Comparison of ENCODE assay signal across 8 cellular contexts in genomic region chr6:166998256-166999144, GRCh38. TPM values are rescaled to one million over a fixed set of nuclear protein-coding genes. Genes with fewer than 3 reads are reported as not detected.
A peak's percentile ranks its signal among the peaks of the same experiment; 100 is the strongest.
DNase-seq lines count a peak whose midpoint lies in the region; ATAC-seq and TF ChIP-seq lines count a peak whose summit lies in the region.

No MANE protein-coding gene starts in this region.

- peaks cover 34% of the 10 kb centered on the region for H3K4me1 Mint-ChIP-seq in brain
- peaks cover 28% of the 10 kb centered on the region for H3K4me1 Mint-ChIP-seq in stimulated activated naive CD8-positive, alpha-beta T cell treated with anti-CD3 and anti-CD28 coated beads, Interleukin-15, Interleukin-2, amounts not matched to agents 100 ng/mL and 50 ng/mL, for 24 hours (ENCODE audit: low read depth)

- intact Hi-C loops in left colon (cut with DNase I, micrococcal nuclease): loop anchor here in 1 of 2 donors (5.0 kb wide), 1 partner anchor 144 kb away; no protein-coding TSS in a partner anchor

- peaks cover 0 to under 1% (median 0%) of the 10 kb centered on the region in 3 donors for H3K36me3 ChIP-seq in Peyer's patch

- H3K36me3 Mint-ChIP-seq in brain: peaks cover 14% of the 10 kb centered on the region
- H3K36me3 Mint-ChIP-seq in stimulated activated naive CD8-positive, alpha-beta T cell treated with anti-CD3 and anti-CD28 coated beads, Interleukin-15, Interleukin-2, amounts not matched to agents 100 ng/mL and 50 ng/mL, for 24 hours (ENCODE audit: low read depth): peaks cover 48% of the 10 kb centered on the region

- peak; percentile 4 for ATAC-seq in HG02798 (IDR thresholded peaks at IDR 0.05; ENCODE audit: poor library complexity, unreplicated experiment)
- peak; percentile 11 for ATAC-seq in left colon

- peaks cover 4% of the 10 kb centered on the region for H3K27me3 Mint-ChIP-seq in brain
- H3K27me3 Mint-ChIP-seq in stimulated activated naive CD8-positive, alpha-beta T cell treated with anti-CD3 and anti-CD28 coated beads, Interleukin-15, Interleukin-2, amounts not matched to agents 100 ng/mL and 50 ng/mL, for 24 hours: no peaks in the 10 kb centered on the region

- H3K9me3 ChIP-seq in Peyer's patch: no peaks in the 10 kb centered on the region

- H3K4me3 ChIP-seq in Peyer's patch: peak overlapping the region; percentile 75 to 92 (median 88)

- TF ChIP-seq POLR2A in Peyer's patch (IDR thresholded peaks at IDR 0.05): no peak

- DNase-seq in NCI-H510A (lab: John Stamatoyannopoulos, UW): peak; percentile 85
- no peak for DNase-seq in NCI-H510A treated with DMSO at 0.1 percent for 48 hours (lab: John Stamatoyannopoulos, UW)
- peak; percentile 26 to 64 (median 60) for DNase-seq in Peyer's patch
- peak; percentile 36 to 48 for DNase-seq in left colon
- no peak for DNase-seq in HPDE6-E6E7 (ENCODE audit: extremely low spot score)

- peaks cover 0 to 14% (median 7%) of the 10 kb centered on the region in 4 donors for H3K4me1 ChIP-seq in Peyer's patch

- no peaks in the 10 kb centered on the region for H3K27me3 ChIP-seq in Peyer's patch

- H3K9me3 Mint-ChIP-seq in brain: peaks cover 0 to 3% (median 0%) of the 10 kb centered on the region in 5 experiments
- no peaks in the 10 kb centered on the region for H3K9me3 Mint-ChIP-seq in stimulated activated naive CD8-positive, alpha-beta T cell treated with anti-CD3 and anti-CD28 coated beads, Interleukin-15, Interleukin-2, amounts not matched to agents 100 ng/mL and 50 ng/mL, for 24 hours

- H3K4me3 Mint-ChIP-seq in brain: peak overlapping the region; percentile 86 to 93 (median 90)
- peak overlapping the region; percentile 90 for H3K4me3 Mint-ChIP-seq in stimulated activated naive CD8-positive, alpha-beta T cell treated with anti-CD3 and anti-CD28 coated beads, Interleukin-15, Interleukin-2, amounts not matched to agents 100 ng/mL and 50 ng/mL, for 24 hours

- peak overlapping the region; percentile 57 to 80 (median 74) for H3K27ac ChIP-seq in Peyer's patch

- peak overlapping the region in 1 of 5 experiments; percentile 46 for H3K27ac Mint-ChIP-seq in brain
- peak overlapping the region; percentile 87 for H3K27ac Mint-ChIP-seq in stimulated activated naive CD8-positive, alpha-beta T cell treated with anti-CD3 and anti-CD28 coated beads, Interleukin-15, Interleukin-2, amounts not matched to agents 100 ng/mL and 50 ng/mL, for 24 hours

- TF ChIP-seq CTCF in Peyer's patch (IDR thresholded peaks at IDR 0.05) (no peak), brain (conservative IDR thresholded peaks at IDR 0.05) (no peak)

RNA-seq across cellular contexts. Expression of gene CEP43, which starts 0.7 kb away (rescaled TPM):
- total RNA-seq in Peyer's patch: 10 to 100 TPM; 28.2 to 37.1 (median 32.7) TPM
- 5.3 TPM for polyA plus RNA-seq in brain (ENCODE audit: insufficient read depth, low read depth, low replicate concordance)
- total RNA-seq in left colon: 10 to 100 TPM; 17.4 to 22.5 TPM

RNA-seq across cellular contexts. Expression of gene RNASET2, which starts 42.1 kb away (rescaled TPM):
- 100 to 1,000 TPM in 1 of 4 donors, 10 to 100 TPM in 3; 65.6 to 169 (median 81.4) TPM for total RNA-seq in Peyer's patch
- 39.3 TPM for polyA plus RNA-seq in brain (ENCODE audit: insufficient read depth, low read depth, low replicate concordance)
- total RNA-seq in left colon: 100 to 1,000 TPM; 130 to 151 TPM

Comparison
In these comparisons a context has a peak if more than half of its experiments do, and no peak if none do; other contexts are left out.
1. DNase-seq: peak in NCI-H510A (single experiment), Peyer's patch (3 of 3) and left colon (2 of 2); none in NCI-H510A treated with DMSO at 0.1 percent for 48 hours (single experiment) and HPDE6-E6E7 (single experiment).